Comparison of ENCODE assay signal across 8 cellular contexts in genomic region chr10:86389441-86390193, GRCh38. TPM values are rescaled to one million over a fixed set of nuclear protein-coding genes. Genes with fewer than 3 reads are reported as not detected.
DNase-seq lines count a peak whose midpoint lies in the region; ATAC-seq and TF ChIP-seq lines count a peak whose summit lies in the region.

No MANE protein-coding gene starts in this region.

- H3K4me3 Mint-ChIP-seq in activated T-cell treated with anti-CD3 and anti-CD28 coated beads, Interleukin-2, amount 50 U/mL, for 72 hours, result peak overlapping the region; percentile 79 to 81

- H3K9me3 ChIP-seq in right atrium auricular region, result no peaks in the 10 kb centered on the region
- H3K9me3 ChIP-seq in spleen, result no peaks in the 10 kb centered on the region

- peaks cover 4% of the 10 kb centered on the region for H3K4me1 Mint-ChIP-seq in activated T-cell treated with anti-CD3 and anti-CD28 coated beads, Interleukin-2, amount 50 U/mL, for 72 hours (ENCODE audit: low read depth)

- H3K4me1 ChIP-seq in right atrium auricular region (peaks cover 0 to 8% of the 10 kb centered on the region in 2 donors), spleen (peaks cover 0 to 12% (median 8%) of the 10 kb centered on the region in 6 donors)

- H3K36me3 ChIP-seq in right atrium auricular region (no peaks in the 10 kb centered on the region), spleen (no peaks in the 10 kb centered on the region)

- H3K27me3 ChIP-seq in right atrium auricular region (peaks cover 6 to 11% of the 10 kb centered on the region in 2 donors), spleen (replicated peaks in 1 of 7) (peaks cover 0 to 96% (median 51%) of the 10 kb centered on the region in 7 donors)

- H3K27me3 Mint-ChIP-seq in activated T-cell treated with anti-CD3 and anti-CD28 coated beads, Interleukin-2, amount 50 U/mL, for 72 hours (ENCODE audit: low read depth), result peaks cover 31% of the 10 kb centered on the region

- TF ChIP-seq CTCF in right atrium auricular region (IDR thresholded peaks at IDR 0.05) (no peak), spleen (IDR thresholded peaks at IDR 0.05 in 8 of 11, conservative IDR thresholded peaks at IDR 0.05 in 3 of 11) (peak in 1 of 11 experiments; percentile 22)

- no peak overlapping the region for H3K27ac Mint-ChIP-seq in activated T-cell treated with anti-CD3 and anti-CD28 coated beads, Interleukin-2, amount 50 U/mL, for 72 hours

- no peaks in the 10 kb centered on the region for H3K36me3 Mint-ChIP-seq in activated T-cell treated with anti-CD3 and anti-CD28 coated beads, Interleukin-2, amount 50 U/mL, for 72 hours (ENCODE audit: insufficient read depth in 2 of 2)

- DNase-seq in activated T-cell treated with anti-CD3 and anti-CD28 coated beads, Interleukin-2, amount 50 U/mL, for 1 hour, result peak; percentile 39
- DNase-seq in activated T-cell treated with anti-CD3 and anti-CD28 coated beads for 4 hours (no peak), right atrium auricular region (ENCODE audit: low spot score) (peak; percentile 57), spleen (no peak), RPMI8226 (no peak), NCI-H1436 treated with DMSO at 0.1 percent for 48 hours (lab: John Stamatoyannopoulos, UW) (no peak)
- peak; percentile 37 to 46 for DNase-seq in activated T-cell treated with anti-CD3 and anti-CD28 coated beads, Interleukin-2, amount 50 U/mL, for 72 hours

- TF ChIP-seq POLR2A in spleen (IDR thresholded peaks at IDR 0.05), result no peak

- H3K9me3 Mint-ChIP-seq in activated T-cell treated with anti-CD3 and anti-CD28 coated beads, Interleukin-2, amount 50 U/mL, for 72 hours, result no peaks in the 10 kb centered on the region

- 17 to 20% (median 18%) methylated on average over 39 to 53 of the region's 53 CpGs for WGBS in spleen, 5 donors

- intact Hi-C loops in spleen (cut with DNase I; ENCODE audit: low total_unique reads), result no loop called here

- H3K4me3 ChIP-seq in right atrium auricular region (peak overlapping the region; percentile 9 to 38), spleen (peak overlapping the region; percentile 2 to 66 (median 26))

- peak; percentile 67 for ATAC-seq in HG02943 (IDR thresholded peaks at IDR 0.05; ENCODE audit: low read depth, unreplicated experiment)
- ATAC-seq in activated T-cell treated with anti-CD3 and anti-CD28 coated beads, Interleukin-2, amount 50 U/mL, for 72 hours (replicated peaks in 1 of 2), result peak; percentile 68 to 69

- H3K27ac ChIP-seq in right atrium auricular region (no peak overlapping the region), spleen (no peak overlapping the region)

RNA-seq across cellular contexts. Expression of gene GRID1, which starts 23.0 kb away (rescaled TPM):
- not detected for total RNA-seq in activated T-cell treated with anti-CD3 and anti-CD28 coated beads, Interleukin-2, amount 50 U/mL, for 72 hours
- total RNA-seq in right atrium auricular region, result under 1 TPM; 0.37 to 0.67 TPM
- under 1 TPM in 4 of 7 donors, not detected in 3; 0.10 to 0.42 (median 0.17) TPM for total RNA-seq in spleen
- polyA plus RNA-seq in spleen, result under 1 TPM in 2 of 3 donors, not detected in 1; 0.06 to 0.18 TPM

Comparison
In these comparisons a context has a peak if more than half of its experiments do, and no peak if none do; other contexts are left out.
1. DNase-seq: peak in activated T-cell treated with anti-CD3 and anti-CD28 coated beads, Interleukin-2, amount 50 U/mL, for 1 hour (single experiment), activated T-cell treated with anti-CD3 and anti-CD28 coated beads, Interleukin-2, amount 50 U/mL, for 72 hours (2 of 2) and right atrium auricular region (single experiment); none in activated T-cell treated with anti-CD3 and anti-CD28 coated beads for 4 hours (single experiment), spleen (single experiment), RPMI8226 (single experiment) and NCI-H1436 treated with DMSO at 0.1 percent for 48 hours (single experiment).